In genomic region chr9:137107982-137108381, GRCh38 we compare ENCODE assay signal across 1 cellular context.
TF ChIP-seq lines count a peak whose summit lies in the region.

No MANE protein-coding gene starts in this region.

TF ChIP-seq in K562, 482 proteins besides CTCF, POLR2A, EP300 and RAD21:
- TF ChIP-seq PTRF (tag; IDR thresholded peaks at IDR 0.05) (no peak), TRIM24 (IDR thresholded peaks at IDR 0.05) (no peak), MAFG (tag; conservative IDR thresholded peaks at IDR 0.05) (no peak), MTA1 (IDR thresholded peaks at IDR 0.05; ENCODE audit: borderline replicate concordance) (no peak), POLR2G (IDR thresholded peaks at IDR 0.05; ENCODE audit: low read depth, low read length) (peak; percentile 32; the same call in 1 of the 2 replicates), SRF (CRISPR knock-in tag; IDR thresholded peaks at IDR 0.05) (no peak)
